ENCODE assay signal across 12 cellular contexts in the genomic region with DNA sequence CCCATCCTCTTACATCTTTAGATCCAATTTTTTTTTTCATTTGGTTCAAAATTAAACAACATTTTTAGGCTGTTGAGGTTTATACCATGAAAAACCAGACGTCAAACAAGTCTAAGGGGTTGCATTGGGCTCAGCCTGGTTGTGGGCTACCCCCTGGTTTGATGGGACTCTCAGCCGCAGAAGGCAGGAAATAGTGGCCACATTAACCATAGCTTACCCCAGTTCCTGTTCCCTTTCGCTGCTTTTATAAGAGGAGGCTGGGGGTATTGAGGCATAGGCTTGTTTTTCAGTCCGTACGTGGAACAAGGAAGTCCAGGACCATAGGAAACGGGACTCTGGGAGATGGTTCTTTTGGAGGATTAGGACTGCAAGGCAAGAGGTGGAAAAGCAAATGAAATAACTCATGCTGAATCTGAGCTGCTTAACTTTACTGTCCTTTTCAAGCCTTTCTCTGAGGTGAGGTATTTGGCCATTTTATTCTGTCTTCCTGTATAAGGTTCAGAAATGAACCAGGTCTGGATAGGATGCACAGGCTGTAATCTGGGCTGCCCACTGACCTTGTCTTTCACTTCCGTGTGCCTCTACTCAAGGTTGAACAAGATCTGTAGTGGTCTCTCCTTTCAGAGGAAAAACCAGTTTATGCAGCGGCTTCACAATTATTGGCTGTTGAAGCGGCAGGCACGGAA. TPM values are rescaled to one million over a fixed set of nuclear protein-coding genes. Genes with fewer than 3 reads are reported as not detected.
DNase-seq lines count a peak whose midpoint lies in the region; ATAC-seq lines count a peak whose summit lies in the region.
"Had no signal": no experiment of that assay in that cellular context is flagged by ENCODE, and none has a peak within 500 bp of the region (broad histone marks: within the 10 kb centered on the region; RNA-seq: fewer than 3 reads in every experiment).

No MANE protein-coding gene starts in this region.

- peak; percentile 98 for ATAC-seq in T-helper 17 cell
- ATAC-seq: A549 had no signal

- no peaks in the 10 kb centered on the region for H3K27me3 Mint-ChIP-seq in T-helper 17 cell
- H3K27me3 Mint-ChIP-seq in activated naive CD8-positive, alpha-beta T cell treated with anti-CD3 and anti-CD28 coated beads for 36 hours: no peaks in the 10 kb centered on the region
- H3K27me3 Mint-ChIP-seq: dendritic cell treated with granulocyte-macrophage colony-stimulating factor and Interleukin-4, amounts not matched to agents 40 ng/mL and 50 ng/mL, for 4 days had no signal

- peaks cover 20% of the 10 kb centered on the region for H3K36me3 Mint-ChIP-seq in T-helper 17 cell (ENCODE audit: low read depth)
- peaks cover 66% of the 10 kb centered on the region for H3K36me3 Mint-ChIP-seq in activated naive CD8-positive, alpha-beta T cell treated with anti-CD3 and anti-CD28 coated beads for 36 hours

- H3K4me1 Mint-ChIP-seq in T-helper 17 cell: peaks cover 51% of the 10 kb centered on the region
- H3K4me1 Mint-ChIP-seq in activated naive CD8-positive, alpha-beta T cell treated with anti-CD3 and anti-CD28 coated beads for 36 hours: peaks cover 44% of the 10 kb centered on the region

- peak overlapping the region; percentile 53 for H3K27ac Mint-ChIP-seq in T-helper 17 cell
- peak overlapping the region; percentile 22 for H3K27ac Mint-ChIP-seq in activated naive CD8-positive, alpha-beta T cell treated with anti-CD3 and anti-CD28 coated beads for 36 hours
- H3K27ac Mint-ChIP-seq: dendritic cell treated with granulocyte-macrophage colony-stimulating factor and Interleukin-4, amounts not matched to agents 40 ng/mL and 50 ng/mL, for 4 days; neural progenitor cell had no signal

- peak; percentile 17 for DNase-seq in activated CD4-positive, alpha-beta T cell treated with anti-CD3 and anti-CD28 coated beads for 48 hours
- no peak for DNase-seq in activated CD4-positive, alpha-beta T cell treated with anti-CD3 and anti-CD28 coated beads for 1 hour
- DNase-seq in T-helper 17 cell (peak in 2 of 3 donors; percentile 35 to 39), NCI-H748 (lab: John Stamatoyannopoulos, UW; ENCODE audit: unreplicated experiment) (no peak), ureter (ENCODE audit: low spot score) (no peak), GM03348 (ENCODE audit: low spot score) (no peak)
- DNase-seq in activated naive CD8-positive, alpha-beta T cell treated with anti-CD3 and anti-CD28 coated beads for 36 hours: peak; percentile 52
- peak; percentile 11 for DNase-seq in stimulated activated naive CD4-positive, alpha-beta T cell treated with Interleukin-2 at 50 U/mL for 16 hours (lab: John Stamatoyannopoulos, UW)
- DNase-seq: NCI-H526 had no signal

- no peaks in the 10 kb centered on the region for H3K9me3 ChIP-seq in T-helper 17 cell (ENCODE audit: control insufficient read depth, low read length, poor library complexity, severe bottlenecking)
- H3K9me3 ChIP-seq: A549 had no signal

- H3K4me3 Mint-ChIP-seq in T-helper 17 cell: peak overlapping the region; percentile 81
- H3K4me3 Mint-ChIP-seq in activated naive CD8-positive, alpha-beta T cell treated with anti-CD3 and anti-CD28 coated beads for 36 hours: peak overlapping the region; percentile 24
- H3K4me3 Mint-ChIP-seq: dendritic cell treated with granulocyte-macrophage colony-stimulating factor and Interleukin-4, amounts not matched to agents 40 ng/mL and 50 ng/mL, for 4 days; neural progenitor cell had no signal

- H3K9me3 Mint-ChIP-seq in activated naive CD8-positive, alpha-beta T cell treated with anti-CD3 and anti-CD28 coated beads for 36 hours: peaks cover 2% of the 10 kb centered on the region
- H3K9me3 Mint-ChIP-seq: neural progenitor cell had no signal

RNA-seq across cellular contexts. Expression of gene BRPF3, which starts 7.7 kb away (rescaled TPM):
- total RNA-seq in T-helper 17 cell (10 to 100 TPM; 27.6 to 30.6 TPM), ureter (31.7 TPM)
- 10 to 100 TPM; 15.3 to 16.4 TPM for total RNA-seq in activated naive CD8-positive, alpha-beta T cell treated with anti-CD3 and anti-CD28 coated beads for 36 hours

Comparison
In these comparisons a context has a peak if more than half of its experiments do, and no peak if none do; other contexts are left out.
1. DNase-seq: peak in activated CD4-positive, alpha-beta T cell treated with anti-CD3 and anti-CD28 coated beads for 48 hours (single experiment), T-helper 17 cell (2 of 3), activated naive CD8-positive, alpha-beta T cell treated with anti-CD3 and anti-CD28 coated beads for 36 hours (single experiment) and stimulated activated naive CD4-positive, alpha-beta T cell treated with Interleukin-2 at 50 U/mL for 16 hours (single experiment); none in activated CD4-positive, alpha-beta T cell treated with anti-CD3 and anti-CD28 coated beads for 1 hour (single experiment), NCI-H748 (single experiment), ureter (single experiment) and GM03348 (single experiment).